Comparison of ENCODE assay signal across 8 cellular contexts in the genomic region with DNA sequence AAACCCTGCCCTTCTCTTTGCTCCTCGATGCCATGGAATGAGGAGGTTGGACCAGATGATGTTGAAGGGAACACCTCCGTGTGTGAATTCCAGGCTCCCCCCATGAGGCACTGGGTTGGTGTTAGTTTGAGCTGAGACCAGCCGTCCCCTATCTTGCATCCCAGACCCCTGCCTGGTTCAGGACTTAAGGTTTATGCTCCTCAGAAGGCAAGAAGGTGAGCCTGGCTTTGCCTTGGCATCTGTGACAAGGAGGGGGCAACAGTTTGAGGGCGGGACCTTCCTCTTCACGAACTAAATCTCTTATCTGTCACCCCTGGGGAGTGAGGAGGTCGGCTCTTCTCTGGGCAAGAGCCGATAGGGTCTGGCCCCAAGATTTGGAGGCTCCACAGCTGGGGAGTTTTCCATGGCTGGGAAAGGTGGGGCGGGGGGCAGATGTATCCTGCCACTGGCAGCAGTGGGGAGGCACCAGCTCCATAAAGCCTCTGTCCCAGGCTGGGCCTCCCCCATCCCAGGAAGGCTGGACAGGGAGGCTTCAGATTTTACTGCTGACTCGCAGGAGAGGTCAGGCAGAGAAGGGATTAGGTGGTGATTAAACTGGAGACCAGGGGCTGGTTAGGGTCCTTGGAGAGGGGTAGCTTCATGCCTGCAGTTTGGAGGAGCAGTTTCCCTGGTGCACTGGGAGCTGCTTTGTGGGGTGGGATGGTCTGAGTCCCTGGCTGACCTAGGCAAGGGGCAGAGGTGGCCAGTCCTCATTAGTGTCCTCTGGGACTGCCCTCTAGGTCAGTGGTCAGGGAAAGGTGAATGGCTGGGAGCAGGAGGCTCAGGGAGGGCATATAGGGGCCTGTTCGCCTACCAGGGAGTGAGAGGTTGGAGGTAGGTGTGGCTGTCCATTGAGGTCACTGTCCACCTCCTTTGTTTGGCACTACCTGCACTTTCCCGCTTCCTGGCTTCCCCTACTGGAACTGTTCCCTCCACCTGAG. TPM values are rescaled to one million over a fixed set of nuclear protein-coding genes. Genes with fewer than 3 reads are reported as not detected.
DNase-seq lines count a peak whose midpoint lies in the region; ATAC-seq and TF ChIP-seq lines count a peak whose summit lies in the region.

No MANE protein-coding gene starts in this region.

- H3K9me3 ChIP-seq in A673 (ENCODE audit: low read depth, low read length, poor library complexity, severe bottlenecking) (no peaks in the 10 kb centered on the region), mononuclear cell (ENCODE audit: low read depth, low read length) (no peaks in the 10 kb centered on the region)

- no peaks in the 10 kb centered on the region for H3K27me3 ChIP-seq in A673 (replicated peaks; ENCODE audit: insufficient read depth, low read depth, low read length, poor library complexity)
- peaks cover 34% of the 10 kb centered on the region for H3K27me3 ChIP-seq in mononuclear cell (ENCODE audit: insufficient read depth, low read length)

- peak overlapping the region; percentile 62 for H3K27ac ChIP-seq in A673 (ENCODE audit: low read depth, low read length, poor library complexity, severe bottlenecking)
- peak overlapping the region; percentile 87 for H3K27ac ChIP-seq in cingulate gyrus (ENCODE audit: low read depth, low read length)

- TF ChIP-seq CTCF in A673 (conservative IDR thresholded peaks at IDR 0.05; ENCODE audit: low read depth, low read length) = no peak

- H3K4me1 ChIP-seq in A673 (ENCODE audit: insufficient read depth, low read length, poor library complexity, severe bottlenecking) (peaks cover 19% of the 10 kb centered on the region), mononuclear cell (ENCODE audit: insufficient read depth, low read length) (peaks cover 28% of the 10 kb centered on the region)

- intact Hi-C loops in A673 (cut with micrococcal nuclease; ENCODE audit: unreplicated experiment) = no loop called here

- H3K36me3 ChIP-seq in A673 (ENCODE audit: insufficient read depth, low read length, poor library complexity, severe bottlenecking) = no peaks in the 10 kb centered on the region

- CTCF ChIA-PET in A673 (lab: Charles Lee) = interaction anchor here (0.6 to 1.9 kb wide), 3 partner anchors 10 to 631 kb away, joined by 4 to 5 read pairs (median 5); a partner anchor contains a TSS

- POLR2A ChIA-PET in A673 (lab: Charles Lee; ENCODE audit: low non-redundant PET) = interaction anchor here (0.6 to 1.0 kb wide), 2 partner anchors 9 to 27 kb away, joined by 3 to 14 read pairs; no protein-coding TSS in a partner anchor

- ATAC-seq in GM18520 (IDR thresholded peaks at IDR 0.05; ENCODE audit: unreplicated experiment) = no peak

- DNase-seq in A673 (ENCODE audit: low spot score) (no peak), OCI-M1 (lab: John Stamatoyannopoulos, UW) (no peak), NCI-H1105 treated with DMSO at 0.1 percent for 48 hours (lab: John Stamatoyannopoulos, UW) (no peak), A172 (ENCODE audit: low spot score) (no peak)
- DNase-seq in Jurkat, Clone E6-1 (ENCODE audit: low read depth, low spot score) = no peak

- no TSS peak for BruUV-seq in A673 (replicated peaks; lab: Mats Ljungman, UMichigan)

- H3K4me3 ChIP-seq in A673 (ENCODE audit: low read depth, low read length, poor library complexity, severe bottlenecking) (peak overlapping the region; percentile 74), mononuclear cell (ENCODE audit: low read length) (peak overlapping the region; percentile 30)
- H3K4me3 ChIP-seq in Jurkat, Clone E6-1 (ENCODE audit: low read length) = peak overlapping the region; percentile 67

RNA-seq across cellular contexts. Expression of a gene that starts 1.1 kb away (rescaled TPM):
- total RNA-seq in A673 (2021) (14.4 and 19.4 TPM in 2 replicates), mononuclear cell (15.5 TPM)
- 7.3 TPM for polyA plus RNA-seq in Jurkat, Clone E6-1 (2012; ENCODE audit: insufficient read depth, insufficient read length)
- total RNA-seq in A172 (2014; rRNA removed; shearing (Covaris generic)) = 5.4 and 11.8 TPM in 2 replicates

RNA-seq across cellular contexts. Expression of a gene that starts 10.7 kb away (rescaled TPM):
- total RNA-seq in A673 (2021) (18.9 and 22.4 TPM in 2 replicates), mononuclear cell (3.3 TPM)
- 11.1 TPM for polyA plus RNA-seq in Jurkat, Clone E6-1 (2012; ENCODE audit: insufficient read depth, insufficient read length)
- total RNA-seq in A172 (2014; rRNA removed; shearing (Covaris generic)) = 9.9 and 15.6 TPM in 2 replicates

RNA-seq across cellular contexts. Expression of a gene that starts 27.6 kb away (rescaled TPM):
- 82.6 and 86.9 TPM in 2 replicates for total RNA-seq in A673 (2021)
- 50.8 TPM for polyA plus RNA-seq in Jurkat, Clone E6-1 (2012; ENCODE audit: insufficient read depth, insufficient read length)
- total RNA-seq in mononuclear cell = 24.5 TPM
- 16.6 and 17.1 TPM in 2 replicates for total RNA-seq in A172 (2014; rRNA removed; shearing (Covaris generic))

RNA-seq across cellular contexts. Expression of a gene that starts 41.1 kb away (rescaled TPM):
- total RNA-seq in A673 (2021) (5.7 and 6.0 TPM in 2 replicates), mononuclear cell (4.9 TPM)
- 2.6 TPM for polyA plus RNA-seq in Jurkat, Clone E6-1 (2012; ENCODE audit: insufficient read depth, insufficient read length)
- total RNA-seq in A172 (2014; rRNA removed; shearing (Covaris generic)) = 1.1 and 1.2 TPM in 2 replicates

RNA-seq across cellular contexts. Expression of a gene that starts 41.3 kb away (rescaled TPM):
- total RNA-seq in A673 (2021) (346 and 366 TPM in 2 replicates), mononuclear cell (94.3 TPM)
- 198 TPM for polyA plus RNA-seq in Jurkat, Clone E6-1 (2012; ENCODE audit: insufficient read depth, insufficient read length)
- total RNA-seq in A172 (2014; rRNA removed; shearing (Covaris generic)) = 25.1 and 39.8 TPM in 2 replicates
